ENCODE assay signal across 7 cellular contexts in genomic region chr20:53589341-53590065, GRCh38. TPM values are rescaled to one million over a fixed set of nuclear protein-coding genes. Genes with fewer than 3 reads are reported as not detected.
DNase-seq lines count a peak whose midpoint lies in the region; ATAC-seq, FAIRE-seq and TF ChIP-seq lines count a peak whose summit lies in the region.
"Not testable (repeated sequence)": the region's sequence is repeated elsewhere in the genome, so short reads cannot be mapped to it uniquely, and the experiment has no call there.

No MANE protein-coding gene starts in this region.

- TF ChIP-seq POLR2A in K562 (conservative IDR thresholded peaks at IDR 0.05), result not testable (repeated sequence)

- not testable (repeated sequence) for H3K27me3 Mint-ChIP-seq in activated B cell treated with CpG ODN at 0.5 μM for 24 hours

- not testable (repeated sequence) for H3K9me2 ChIP-seq in GM23248 (ENCODE audit: insufficient read depth)

- H3K27me3 ChIP-seq in GM23248 (replicated peaks; ENCODE audit: insufficient read depth); K562 (ENCODE audit: control insufficient read depth in 2 of 2, insufficient read depth in 2 of 2, low read length in 2 of 2); mononuclear cell (ENCODE audit: insufficient read depth, low read length); skeletal muscle tissue (ENCODE audit: control insufficient read depth in 3 of 3, insufficient read depth in 3 of 3, low read length in 3 of 3): not testable (repeated sequence)

- DNase-seq in GM23248; activated B cell treated with CpG ODN at 0.5 μM for 24 hours; fibroblast of the aortic adventitia (ENCODE audit: low read depth): not testable (repeated sequence)
- DNase-seq in NCI-H82 (lab: John Stamatoyannopoulos, UW) (peak; percentile 85), K562 (ENCODE audit: extremely low read depth in 1 of 4, low spot score in 3 of 4) (peak in 2 of 4 experiments; percentile 38 to 67)

- intact Hi-C loops in activated B cell treated with CpG ODN at 0.5 μM for 24 hours (cut with micrococcal nuclease), result loop anchor here (5.0 kb wide), 2 partner anchors 53 to 163 kb away; no protein-coding TSS in a partner anchor
- intact Hi-C loops in K562 (cut with micrococcal nuclease), result loop anchor here (5.0 kb wide), 2 partner anchors 328 to 348 kb away; no protein-coding TSS in a partner anchor

- not testable (repeated sequence) for ATAC-seq in activated B cell treated with CpG ODN at 0.5 μM for 24 hours (ENCODE audit: low read depth); K562

- H4K20me1 ChIP-seq in GM23248 (ENCODE audit: insufficient read depth); K562 (replicated peaks; ENCODE audit: control insufficient read depth, insufficient read depth, low read length): not testable (repeated sequence)

- H3K36me3 Mint-ChIP-seq in activated B cell treated with CpG ODN at 0.5 μM for 24 hours (ENCODE audit: low read depth), result peaks cover 12% of the 10 kb centered on the region

- peak overlapping the region; percentile 98 for H3K4me2 ChIP-seq in GM23248 (ENCODE audit: unreplicated experiment)
- H3K4me2 ChIP-seq in K562 (ENCODE audit: insufficient read depth, low read length), result peak overlapping the region; percentile 81

- not testable (repeated sequence) for H3K36me3 ChIP-seq in GM23248 (ENCODE audit: low read depth); K562 (ENCODE audit: control insufficient read depth, insufficient read depth, low read length); skeletal muscle tissue (ENCODE audit: control insufficient read depth in 3 of 3, insufficient read depth in 3 of 3, low read length in 3 of 3)

- not testable (repeated sequence) for H3K9me1 ChIP-seq in K562 (ENCODE audit: control insufficient read depth, insufficient read depth, low read length)

- H3K27ac ChIP-seq in GM23248, result peak overlapping the region; percentile 99
- peak overlapping the region; percentile 93 for H3K27ac ChIP-seq in K562 (ENCODE audit: extremely low read depth, low read depth, low read length)
- H3K27ac ChIP-seq in skeletal muscle tissue (ENCODE audit: low read depth, low read length), result peak overlapping the region; percentile 70

- 33 to 36% methylated on average over 12 of the region's 12 CpGs for WGBS in GM23248 (ENCODE audit: low coverage in 1 of 2, low lambda C conversion rate in 2 of 2, missing lambda C conversion rate in 2 of 2), 2 experiments
- WGBS in K562 (ENCODE audit: insufficient coverage, low coverage, missing lambda C conversion rate), result 0% methylated on average over 12 of the region's 12 CpGs

- H2AFZ ChIP-seq in GM23248; K562 (ENCODE audit: low read depth, low read length): not testable (repeated sequence)

- peaks cover 57% of the 10 kb centered on the region for H3K4me1 Mint-ChIP-seq in activated B cell treated with CpG ODN at 0.5 μM for 24 hours

- peaks cover 41% of the 10 kb centered on the region for H3F3A ChIP-seq in GM23248 (ENCODE audit: insufficient read depth)

- H3K9me3 ChIP-seq in GM23248 (ENCODE audit: low read depth); K562 (replicated peaks; ENCODE audit: control insufficient read depth, insufficient read depth, low read depth, low read length); mononuclear cell (ENCODE audit: low read depth, low read length); skeletal muscle tissue (ENCODE audit: control insufficient read depth in 3 of 3, low read length in 3 of 3): not testable (repeated sequence)

- H3K9ac ChIP-seq in GM23248, result peak overlapping the region; percentile 100
- peak overlapping the region in 1 of 2 experiments; percentile 90; a peak in 2 of 4 replicates for H3K9ac ChIP-seq in K562 (ENCODE audit: insufficient read depth in 1 of 2, low read depth in 2 of 2, low read length in 2 of 2)
- H3K9ac ChIP-seq in skeletal muscle tissue (ENCODE audit: low read depth in 1 of 3, low read length in 3 of 3), result peak overlapping the region in 1 of 3 donors; percentile 20

- H3K4me3 ChIP-seq in GM23248 (peak overlapping the region; percentile 97), K562 (peak overlapping the region; percentile 29), fibroblast of the aortic adventitia (ENCODE audit: low read depth, low read length) (peak overlapping the region; percentile 44), mononuclear cell (ENCODE audit: low read length) (peak overlapping the region; percentile 18), skeletal muscle tissue (ENCODE audit: low read length in 3 of 3) (peak overlapping the region in 1 of 3 donors; percentile 7)

- TF ChIP-seq EP300 in K562 (IDR thresholded peaks at IDR 0.05; ENCODE audit: low read length), result 0 out of 2 replicates have a peak, but pooled peaks have one; percentile 45

- in situ Hi-C loops in GM23248 (cut with MboI), result loop anchor here (25.0 kb wide), 1 partner anchor 598 kb away; no protein-coding TSS in a partner anchor
- in situ Hi-C loops in K562 (cut with MboI), result not testable (repeated sequence)

- TF ChIP-seq CTCF in activated B cell treated with CpG ODN at 0.5 μM for 24 hours (IDR thresholded peaks at IDR 0.05); K562 (IDR thresholded peaks at IDR 0.05 in 2 of 3, conservative IDR thresholded peaks at IDR 0.05 in 1 of 3; ENCODE audit: insufficient read depth in 2 of 3, low read depth in 1 of 3, low read length in 3 of 3); fibroblast of the aortic adventitia (IDR thresholded peaks at IDR 0.05; ENCODE audit: insufficient read depth, low read length): not testable (repeated sequence)

- not testable (repeated sequence) for H3K9me3 Mint-ChIP-seq in activated B cell treated with CpG ODN at 0.5 μM for 24 hours

- not testable (repeated sequence) for FAIRE-seq in K562 (lab: Jason Lieb, UNC)

- peak overlapping the region; percentile 93 for H3K4me3 Mint-ChIP-seq in activated B cell treated with CpG ODN at 0.5 μM for 24 hours

- not testable (repeated sequence) for TF ChIP-seq RAD21 in K562 (CRISPR knock-in tag; conservative IDR thresholded peaks at IDR 0.05 in 1 of 2, IDR thresholded peaks at IDR 0.05 in 1 of 2)

- POLR2A ChIA-PET in activated B cell treated with CpG ODN at 0.5 μM for 24 hours (lab: Charles Lee) (interaction anchor here (0.6 to 1.5 kb wide), 7 partner anchors 140 to 352 kb away, joined by 3 to 7 read pairs (median 3); no protein-coding TSS in a partner anchor), K562 (lab: Yijun Ruan, JAX) (interaction anchor here (0.8 kb wide), 1 partner anchor 290 kb away, joined by 3 read pairs; no protein-coding TSS in a partner anchor)

- H3K4me1 ChIP-seq in GM23248 (ENCODE audit: insufficient read depth) (peaks cover 49% of the 10 kb centered on the region), mononuclear cell (ENCODE audit: insufficient read depth, low read length) (peaks cover 43% of the 10 kb centered on the region)
- not testable (repeated sequence) for H3K4me1 ChIP-seq in K562 (replicated peaks in 1 of 2; ENCODE audit: control insufficient read depth in 2 of 2, insufficient read depth in 2 of 2, low read length in 2 of 2); skeletal muscle tissue (ENCODE audit: control insufficient read depth in 3 of 3, insufficient read depth in 3 of 3, low read length in 3 of 3)

- H3K79me2 ChIP-seq in GM23248 (ENCODE audit: insufficient read depth) (peaks cover 90% of the 10 kb centered on the region), K562 (ENCODE audit: control insufficient read depth, insufficient read depth, low read length) (peaks cover 88% of the 10 kb centered on the region)

- CTCF ChIA-PET in activated B cell treated with CpG ODN at 0.5 μM for 24 hours (lab: Charles Lee); K562 (lab: Yijun Ruan, JAX; ENCODE audit: low intra/inter-chr PET ratio): not testable (repeated sequence)

- not testable (repeated sequence) for BruUV-seq in K562 (replicated peaks; lab: Mats Ljungman, UMichigan)

- H3K27ac Mint-ChIP-seq in activated B cell treated with CpG ODN at 0.5 μM for 24 hours, result peak overlapping the region; percentile 98

TF ChIP-seq in K562, 482 proteins besides CTCF, POLR2A, EP300 and RAD21 (continues in another document):
- peak; percentile 50; the same call in 1 of the 2 replicates for TF ChIP-seq SMARCA4 (IDR thresholded peaks at IDR 0.05)
- TF ChIP-seq BRD9 (IDR thresholded peaks at IDR 0.05; ENCODE audit: low read depth, partially characterized antibody), result peak; percentile 27
- TF ChIP-seq ZNF384 (IDR thresholded peaks at IDR 0.05; ENCODE audit: low read depth, low read length), result 0 out of 2 replicates have a peak, but pooled peaks have one; percentile 12
- not testable (repeated sequence) for TF ChIP-seq NR2C2 (CRISPR knock-in tag; IDR thresholded peaks at IDR 0.05)
- TF ChIP-seq NR2C2 (tag; IDR thresholded peaks at IDR 0.05), result 0 out of 2 replicates have a peak, but pooled peaks have one; percentile 15

RNA-seq across cellular contexts. Expression of gene ZNF217, which starts 4.1 kb away (rescaled TPM):
- 18.1 and 23.5 TPM in 2 replicates for total RNA-seq in GM23248 (2014; rRNA removed; shearing (Covaris generic))
- polyA plus RNA-seq in GM23248 (2016; fragmentation: Nextera tagmentation; extraction: Ambion mirVana), result 8.9 and 10.4 TPM in 2 replicates
- 70.0 and 80.3 TPM in 2 replicates for total RNA-seq in activated B cell treated with CpG ODN at 0.5 μM for 24 hours
- 27.8 and 53.4 TPM in 2 replicates for total RNA-seq in K562 (2011; cell fraction: chromatin; rRNA removed; ENCODE audit: low replicate concordance)
- total RNA-seq in K562 (2011; cell fraction: nucleolus; rRNA removed), result 21.3 and 24.7 TPM in 2 replicates
- total RNA-seq in K562 (2011; cell fraction: nucleoplasm; rRNA removed), result 26.2 and 28.5 TPM in 2 replicates
- 16.8 and 17.7 TPM in 2 replicates for total RNA-seq in K562 (2014; rRNA removed)
- total RNA-seq in K562 (2014; rRNA removed; fragmentation: Illumina TruSeq; extraction: Trizol), result 23.4 and 25.0 TPM in 2 replicates
- 18.7 and 21.8 TPM in 2 replicates for total RNA-seq in K562 (2015; rRNA removed; fragmentation: Illumina TruSeq; extraction: Trizol)
- 39.7 and 41.8 TPM in 2 replicates for total RNA-seq in K562 (2021)
- 11.4 and 12.9 TPM in 2 replicates for polyA plus RNA-seq in K562 (2011; rRNA removed)
- polyA plus RNA-seq in K562 (2011; cell fraction: cytosol; rRNA removed), result 6.8 and 8.6 TPM in 2 replicates
- polyA plus RNA-seq in K562 (2011; cell fraction: nucleus; rRNA removed), result 19.8 and 24.3 TPM in 2 replicates
- polyA plus RNA-seq in K562 (2012), result 17.7 and 21.1 TPM in 2 replicates
- 19.3 and 26.7 TPM in 2 replicates for polyA plus RNA-seq in K562 (2014; fragmentation: Illumina TruSeq; extraction: Trizol)
- 1 to 10 TPM; 3.0 to 7.1 TPM for polyA plus RNA-seq in K562 (2014; fragmentation: Nextera tagmentation; extraction: Ambion mirVana)
- 16.0 and 23.5 TPM in 2 replicates for polyA plus RNA-seq in K562 (2014; rRNA removed)
- 36.2 and 44.6 TPM in 2 replicates for polyA minus RNA-seq in K562 (2011; rRNA and poly(A)+ RNA removed)
- polyA minus RNA-seq in K562 (2011; cell fraction: cytosol; rRNA and poly(A)+ RNA removed), result 21.7 and 25.7 TPM in 2 replicates
- 19.7 and 29.4 TPM in 2 replicates for polyA minus RNA-seq in K562 (2011; cell fraction: nucleus; rRNA and poly(A)+ RNA removed)
- 15.8 and 32.3 TPM in 2 replicates for total RNA-seq in fibroblast of the aortic adventitia (ENCODE audit: low replicate concordance)
- 65.8 TPM for total RNA-seq in mononuclear cell
- 8.4 TPM for total RNA-seq in skeletal muscle tissue
